In the genomic region with DNA sequence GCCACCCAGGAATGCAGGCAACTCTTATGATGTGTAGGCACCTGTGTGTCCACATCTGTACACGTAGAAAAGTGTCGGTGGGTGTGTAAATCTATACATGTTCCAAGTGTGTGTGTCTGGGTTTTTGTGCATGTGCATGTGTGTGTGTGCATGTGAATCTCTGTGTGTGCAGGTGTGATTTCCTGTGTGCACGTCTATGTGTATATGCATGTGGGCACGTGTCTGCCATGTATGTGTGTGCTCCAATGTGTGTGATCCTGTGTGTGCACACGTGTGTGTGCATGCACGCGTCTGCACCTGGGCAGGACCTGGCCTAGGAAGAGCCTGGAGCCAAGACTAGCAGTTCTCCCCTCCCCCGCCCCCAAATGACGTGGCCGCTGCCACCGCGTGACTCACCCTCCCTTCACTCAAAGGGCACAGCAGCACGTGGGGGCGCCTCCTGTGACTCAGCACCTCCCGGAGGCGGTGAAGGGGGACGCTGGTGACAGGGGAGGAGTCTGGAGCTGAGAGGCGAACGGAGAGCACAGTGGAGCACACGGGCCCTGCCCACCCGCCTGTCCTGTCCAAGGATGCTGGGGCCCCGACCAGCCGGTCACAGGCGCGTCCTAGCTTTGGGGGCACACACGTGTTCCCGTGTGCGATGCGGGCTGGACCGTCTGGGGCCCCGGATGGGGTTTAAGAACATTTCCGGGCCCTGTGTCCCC, we compare ENCODE assay signal across 2 cellular contexts.
TF ChIP-seq lines count a peak whose summit lies in the region.

No MANE protein-coding gene starts in this region.

TF ChIP-seq in HEK293, 187 proteins besides CTCF, POLR2A, EP300 and RAD21 (continued from another document and continues in another):
- TF ChIP-seq ZNF223 (tag by site-specific recombination; IDR thresholded peaks at IDR 0.05) (no peak), BCL11A (tag by site-specific recombination; IDR thresholded peaks at IDR 0.05; ENCODE audit: low read depth) (peak; percentile 98; the same call in 1 of the 2 replicates), ZNF416 (tag by site-specific recombination; IDR thresholded peaks at IDR 0.05) (no peak), WT1 (tag by site-specific recombination; IDR thresholded peaks at IDR 0.05) (peak; percentile 98)
- TF ChIP-seq, protein P1, sequence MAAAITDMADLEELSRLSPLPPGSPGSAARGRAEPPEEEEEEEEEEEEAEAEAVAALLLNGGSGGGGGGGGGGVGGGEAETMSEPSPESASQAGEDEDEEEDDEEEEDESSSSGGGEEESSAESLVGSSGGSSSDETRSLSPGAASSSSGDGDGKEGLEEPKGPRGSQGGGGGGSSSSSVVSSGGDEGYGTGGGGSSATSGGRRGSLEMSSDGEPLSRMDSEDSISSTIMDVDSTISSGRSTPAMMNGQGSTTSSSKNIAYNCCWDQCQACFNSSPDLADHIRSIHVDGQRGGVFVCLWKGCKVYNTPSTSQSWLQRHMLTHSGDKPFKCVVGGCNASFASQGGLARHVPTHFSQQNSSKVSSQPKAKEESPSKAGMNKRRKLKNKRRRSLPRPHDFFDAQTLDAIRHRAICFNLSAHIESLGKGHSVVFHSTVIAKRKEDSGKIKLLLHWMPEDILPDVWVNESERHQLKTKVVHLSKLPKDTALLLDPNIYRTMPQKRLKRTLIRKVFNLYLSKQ (tag by site-specific recombination; IDR thresholded peaks at IDR 0.05; ENCODE audit: borderline replicate concordance) = no peak
- TF ChIP-seq, protein P2, sequence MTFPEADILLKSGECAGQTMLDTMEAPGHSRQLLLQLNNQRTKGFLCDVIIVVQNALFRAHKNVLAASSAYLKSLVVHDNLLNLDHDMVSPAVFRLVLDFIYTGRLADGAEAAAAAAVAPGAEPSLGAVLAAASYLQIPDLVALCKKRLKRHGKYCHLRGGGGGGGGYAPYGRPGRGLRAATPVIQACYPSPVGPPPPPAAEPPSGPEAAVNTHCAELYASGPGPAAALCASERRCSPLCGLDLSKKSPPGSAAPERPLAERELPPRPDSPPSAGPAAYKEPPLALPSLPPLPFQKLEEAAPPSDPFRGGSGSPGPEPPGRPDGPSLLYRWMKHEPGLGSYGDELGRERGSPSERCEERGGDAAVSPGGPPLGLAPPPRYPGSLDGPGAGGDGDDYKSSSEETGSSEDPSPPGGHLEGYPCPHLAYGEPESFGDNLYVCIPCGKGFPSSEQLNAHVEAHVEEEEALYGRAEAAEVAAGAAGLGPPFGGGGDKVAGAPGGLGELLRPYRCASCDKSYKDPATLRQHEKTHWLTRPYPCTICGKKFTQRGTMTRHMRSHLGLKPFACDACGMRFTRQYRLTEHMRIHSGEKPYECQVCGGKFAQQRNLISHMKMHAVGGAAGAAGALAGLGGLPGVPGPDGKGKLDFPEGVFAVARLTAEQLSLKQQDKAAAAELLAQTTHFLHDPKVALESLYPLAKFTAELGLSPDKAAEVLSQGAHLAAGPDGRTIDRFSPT (tag by site-specific recombination; IDR thresholded peaks at IDR 0.05) = peak; percentile 100
- TF ChIP-seq, protein P3, sequence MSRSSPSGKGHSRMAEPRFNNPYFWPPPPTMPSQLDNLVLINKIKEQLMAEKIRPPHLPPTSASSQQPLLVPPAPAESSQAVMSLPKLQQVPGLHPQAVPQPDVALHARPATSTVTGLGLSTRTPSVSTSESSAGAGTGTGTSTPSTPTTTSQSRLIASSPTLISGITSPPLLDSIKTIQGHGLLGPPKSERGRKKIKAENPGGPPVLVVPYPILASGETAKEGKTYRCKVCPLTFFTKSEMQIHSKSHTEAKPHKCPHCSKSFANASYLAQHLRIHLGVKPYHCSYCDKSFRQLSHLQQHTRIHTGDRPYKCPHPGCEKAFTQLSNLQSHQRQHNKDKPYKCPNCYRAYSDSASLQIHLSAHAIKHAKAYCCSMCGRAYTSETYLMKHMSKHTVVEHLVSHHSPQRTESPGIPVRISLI (tag by site-specific recombination; IDR thresholded peaks at IDR 0.05) = no peak
- TF ChIP-seq, protein P4, sequence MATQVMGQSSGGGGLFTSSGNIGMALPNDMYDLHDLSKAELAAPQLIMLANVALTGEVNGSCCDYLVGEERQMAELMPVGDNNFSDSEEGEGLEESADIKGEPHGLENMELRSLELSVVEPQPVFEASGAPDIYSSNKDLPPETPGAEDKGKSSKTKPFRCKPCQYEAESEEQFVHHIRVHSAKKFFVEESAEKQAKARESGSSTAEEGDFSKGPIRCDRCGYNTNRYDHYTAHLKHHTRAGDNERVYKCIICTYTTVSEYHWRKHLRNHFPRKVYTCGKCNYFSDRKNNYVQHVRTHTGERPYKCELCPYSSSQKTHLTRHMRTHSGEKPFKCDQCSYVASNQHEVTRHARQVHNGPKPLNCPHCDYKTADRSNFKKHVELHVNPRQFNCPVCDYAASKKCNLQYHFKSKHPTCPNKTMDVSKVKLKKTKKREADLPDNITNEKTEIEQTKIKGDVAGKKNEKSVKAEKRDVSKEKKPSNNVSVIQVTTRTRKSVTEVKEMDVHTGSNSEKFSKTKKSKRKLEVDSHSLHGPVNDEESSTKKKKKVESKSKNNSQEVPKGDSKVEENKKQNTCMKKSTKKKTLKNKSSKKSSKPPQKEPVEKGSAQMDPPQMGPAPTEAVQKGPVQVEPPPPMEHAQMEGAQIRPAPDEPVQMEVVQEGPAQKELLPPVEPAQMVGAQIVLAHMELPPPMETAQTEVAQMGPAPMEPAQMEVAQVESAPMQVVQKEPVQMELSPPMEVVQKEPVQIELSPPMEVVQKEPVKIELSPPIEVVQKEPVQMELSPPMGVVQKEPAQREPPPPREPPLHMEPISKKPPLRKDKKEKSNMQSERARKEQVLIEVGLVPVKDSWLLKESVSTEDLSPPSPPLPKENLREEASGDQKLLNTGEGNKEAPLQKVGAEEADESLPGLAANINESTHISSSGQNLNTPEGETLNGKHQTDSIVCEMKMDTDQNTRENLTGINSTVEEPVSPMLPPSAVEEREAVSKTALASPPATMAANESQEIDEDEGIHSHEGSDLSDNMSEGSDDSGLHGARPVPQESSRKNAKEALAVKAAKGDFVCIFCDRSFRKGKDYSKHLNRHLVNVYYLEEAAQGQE (tag by site-specific recombination; IDR thresholded peaks at IDR 0.05) = no peak
- TF ChIP-seq, protein P5, sequence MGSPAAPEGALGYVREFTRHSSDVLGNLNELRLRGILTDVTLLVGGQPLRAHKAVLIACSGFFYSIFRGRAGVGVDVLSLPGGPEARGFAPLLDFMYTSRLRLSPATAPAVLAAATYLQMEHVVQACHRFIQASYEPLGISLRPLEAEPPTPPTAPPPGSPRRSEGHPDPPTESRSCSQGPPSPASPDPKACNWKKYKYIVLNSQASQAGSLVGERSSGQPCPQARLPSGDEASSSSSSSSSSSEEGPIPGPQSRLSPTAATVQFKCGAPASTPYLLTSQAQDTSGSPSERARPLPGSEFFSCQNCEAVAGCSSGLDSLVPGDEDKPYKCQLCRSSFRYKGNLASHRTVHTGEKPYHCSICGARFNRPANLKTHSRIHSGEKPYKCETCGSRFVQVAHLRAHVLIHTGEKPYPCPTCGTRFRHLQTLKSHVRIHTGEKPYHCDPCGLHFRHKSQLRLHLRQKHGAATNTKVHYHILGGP (tag by site-specific recombination; IDR thresholded peaks at IDR 0.05) = no peak
- TF ChIP-seq, protein P6, sequence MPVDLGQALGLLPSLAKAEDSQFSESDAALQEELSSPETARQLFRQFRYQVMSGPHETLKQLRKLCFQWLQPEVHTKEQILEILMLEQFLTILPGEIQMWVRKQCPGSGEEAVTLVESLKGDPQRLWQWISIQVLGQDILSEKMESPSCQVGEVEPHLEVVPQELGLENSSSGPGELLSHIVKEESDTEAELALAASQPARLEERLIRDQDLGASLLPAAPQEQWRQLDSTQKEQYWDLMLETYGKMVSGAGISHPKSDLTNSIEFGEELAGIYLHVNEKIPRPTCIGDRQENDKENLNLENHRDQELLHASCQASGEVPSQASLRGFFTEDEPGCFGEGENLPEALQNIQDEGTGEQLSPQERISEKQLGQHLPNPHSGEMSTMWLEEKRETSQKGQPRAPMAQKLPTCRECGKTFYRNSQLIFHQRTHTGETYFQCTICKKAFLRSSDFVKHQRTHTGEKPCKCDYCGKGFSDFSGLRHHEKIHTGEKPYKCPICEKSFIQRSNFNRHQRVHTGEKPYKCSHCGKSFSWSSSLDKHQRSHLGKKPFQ (tag by site-specific recombination; IDR thresholded peaks at IDR 0.05) = peak; percentile 94

TF ChIP-seq in GM12878, 131 proteins besides CTCF, POLR2A, EP300 and RAD21 (continued from another document and continues in another):
- TF ChIP-seq, protein P7, sequence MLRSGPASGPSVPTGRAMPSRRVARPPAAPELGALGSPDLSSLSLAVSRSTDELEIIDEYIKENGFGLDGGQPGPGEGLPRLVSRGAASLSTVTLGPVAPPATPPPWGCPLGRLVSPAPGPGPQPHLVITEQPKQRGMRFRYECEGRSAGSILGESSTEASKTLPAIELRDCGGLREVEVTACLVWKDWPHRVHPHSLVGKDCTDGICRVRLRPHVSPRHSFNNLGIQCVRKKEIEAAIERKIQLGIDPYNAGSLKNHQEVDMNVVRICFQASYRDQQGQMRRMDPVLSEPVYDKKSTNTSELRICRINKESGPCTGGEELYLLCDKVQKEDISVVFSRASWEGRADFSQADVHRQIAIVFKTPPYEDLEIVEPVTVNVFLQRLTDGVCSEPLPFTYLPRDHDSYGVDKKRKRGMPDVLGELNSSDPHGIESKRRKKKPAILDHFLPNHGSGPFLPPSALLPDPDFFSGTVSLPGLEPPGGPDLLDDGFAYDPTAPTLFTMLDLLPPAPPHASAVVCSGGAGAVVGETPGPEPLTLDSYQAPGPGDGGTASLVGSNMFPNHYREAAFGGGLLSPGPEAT (IDR thresholded peaks at IDR 0.05; ENCODE audit: low read depth) = peak; percentile 67
- TF ChIP-seq SMC3 (IDR thresholded peaks at IDR 0.05; ENCODE audit: borderline replicate concordance, low read length) = 0 out of 2 replicates have a peak, but pooled peaks have one; percentile 5
- no peak for TF ChIP-seq CBX3 (IDR thresholded peaks at IDR 0.05; ENCODE audit: borderline replicate concordance, low read depth)
- TF ChIP-seq MXI1 (IDR thresholded peaks at IDR 0.05; ENCODE audit: low read depth, low read length) = peak; percentile 89
- no peak for TF ChIP-seq RB1 (IDR thresholded peaks at IDR 0.05; ENCODE audit: borderline replicate concordance)
- peak; percentile 64; the same call in 1 of the 2 replicates for TF ChIP-seq ESRRA (IDR thresholded peaks at IDR 0.05; ENCODE audit: low read length)
- TF ChIP-seq IKZF1 (conservative IDR thresholded peaks at IDR 0.05) = peak; percentile 54; the same call in 1 of the 2 replicates
- TF ChIP-seq, protein P8, sequence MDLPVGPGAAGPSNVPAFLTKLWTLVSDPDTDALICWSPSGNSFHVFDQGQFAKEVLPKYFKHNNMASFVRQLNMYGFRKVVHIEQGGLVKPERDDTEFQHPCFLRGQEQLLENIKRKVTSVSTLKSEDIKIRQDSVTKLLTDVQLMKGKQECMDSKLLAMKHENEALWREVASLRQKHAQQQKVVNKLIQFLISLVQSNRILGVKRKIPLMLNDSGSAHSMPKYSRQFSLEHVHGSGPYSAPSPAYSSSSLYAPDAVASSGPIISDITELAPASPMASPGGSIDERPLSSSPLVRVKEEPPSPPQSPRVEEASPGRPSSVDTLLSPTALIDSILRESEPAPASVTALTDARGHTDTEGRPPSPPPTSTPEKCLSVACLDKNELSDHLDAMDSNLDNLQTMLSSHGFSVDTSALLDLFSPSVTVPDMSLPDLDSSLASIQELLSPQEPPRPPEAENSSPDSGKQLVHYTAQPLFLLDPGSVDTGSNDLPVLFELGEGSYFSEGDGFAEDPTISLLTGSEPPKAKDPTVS (IDR thresholded peaks at IDR 0.05; ENCODE audit: low read depth, low read length) = no peak
- TF ChIP-seq JUNB (IDR thresholded peaks at IDR 0.05) = peak; percentile 78
- peak; percentile 99 for TF ChIP-seq BACH1 (IDR thresholded peaks at IDR 0.05; ENCODE audit: borderline replicate concordance)
- peak; percentile 86 for TF ChIP-seq SMAD1 (IDR thresholded peaks at IDR 0.05; ENCODE audit: low read depth, partially characterized antibody)
- TF ChIP-seq EGR1 (IDR thresholded peaks at IDR 0.05; ENCODE audit: borderline replicate concordance in 1 of 2, low read depth in 2 of 2, low read length in 2 of 2) = peak in 1 of 2 experiments; percentile 56; a peak in 1 of 3 replicates
- TF ChIP-seq, protein P9, sequence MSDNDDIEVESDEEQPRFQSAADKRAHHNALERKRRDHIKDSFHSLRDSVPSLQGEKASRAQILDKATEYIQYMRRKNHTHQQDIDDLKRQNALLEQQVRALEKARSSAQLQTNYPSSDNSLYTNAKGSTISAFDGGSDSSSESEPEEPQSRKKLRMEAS (IDR thresholded peaks at IDR 0.05; ENCODE audit: low read depth, low read length) = peak; percentile 99
- TF ChIP-seq LARP7 (IDR thresholded peaks at IDR 0.05) = peak; percentile 16; the same call in 1 of the 2 replicates
- peak; percentile 49 for TF ChIP-seq YY1 (IDR thresholded peaks at IDR 0.05; ENCODE audit: low read depth, low read length)
- peak; percentile 41; the same call in 1 of the 2 replicates for TF ChIP-seq TAF1 (IDR thresholded peaks at IDR 0.05; ENCODE audit: borderline replicate concordance, low read depth, low read length)
- peak; percentile 85 for TF ChIP-seq TBL1XR1 (IDR thresholded peaks at IDR 0.05; ENCODE audit: low read depth, low read length)
- TF ChIP-seq CHD4 (IDR thresholded peaks at IDR 0.05) = no peak
- TF ChIP-seq, protein P10, sequence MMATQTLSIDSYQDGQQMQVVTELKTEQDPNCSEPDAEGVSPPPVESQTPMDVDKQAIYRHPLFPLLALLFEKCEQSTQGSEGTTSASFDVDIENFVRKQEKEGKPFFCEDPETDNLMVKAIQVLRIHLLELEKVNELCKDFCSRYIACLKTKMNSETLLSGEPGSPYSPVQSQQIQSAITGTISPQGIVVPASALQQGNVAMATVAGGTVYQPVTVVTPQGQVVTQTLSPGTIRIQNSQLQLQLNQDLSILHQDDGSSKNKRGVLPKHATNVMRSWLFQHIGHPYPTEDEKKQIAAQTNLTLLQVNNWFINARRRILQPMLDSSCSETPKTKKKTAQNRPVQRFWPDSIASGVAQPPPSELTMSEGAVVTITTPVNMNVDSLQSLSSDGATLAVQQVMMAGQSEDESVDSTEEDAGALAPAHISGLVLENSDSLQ (IDR thresholded peaks at IDR 0.05) = peak; percentile 97
- TF ChIP-seq, protein P11, sequence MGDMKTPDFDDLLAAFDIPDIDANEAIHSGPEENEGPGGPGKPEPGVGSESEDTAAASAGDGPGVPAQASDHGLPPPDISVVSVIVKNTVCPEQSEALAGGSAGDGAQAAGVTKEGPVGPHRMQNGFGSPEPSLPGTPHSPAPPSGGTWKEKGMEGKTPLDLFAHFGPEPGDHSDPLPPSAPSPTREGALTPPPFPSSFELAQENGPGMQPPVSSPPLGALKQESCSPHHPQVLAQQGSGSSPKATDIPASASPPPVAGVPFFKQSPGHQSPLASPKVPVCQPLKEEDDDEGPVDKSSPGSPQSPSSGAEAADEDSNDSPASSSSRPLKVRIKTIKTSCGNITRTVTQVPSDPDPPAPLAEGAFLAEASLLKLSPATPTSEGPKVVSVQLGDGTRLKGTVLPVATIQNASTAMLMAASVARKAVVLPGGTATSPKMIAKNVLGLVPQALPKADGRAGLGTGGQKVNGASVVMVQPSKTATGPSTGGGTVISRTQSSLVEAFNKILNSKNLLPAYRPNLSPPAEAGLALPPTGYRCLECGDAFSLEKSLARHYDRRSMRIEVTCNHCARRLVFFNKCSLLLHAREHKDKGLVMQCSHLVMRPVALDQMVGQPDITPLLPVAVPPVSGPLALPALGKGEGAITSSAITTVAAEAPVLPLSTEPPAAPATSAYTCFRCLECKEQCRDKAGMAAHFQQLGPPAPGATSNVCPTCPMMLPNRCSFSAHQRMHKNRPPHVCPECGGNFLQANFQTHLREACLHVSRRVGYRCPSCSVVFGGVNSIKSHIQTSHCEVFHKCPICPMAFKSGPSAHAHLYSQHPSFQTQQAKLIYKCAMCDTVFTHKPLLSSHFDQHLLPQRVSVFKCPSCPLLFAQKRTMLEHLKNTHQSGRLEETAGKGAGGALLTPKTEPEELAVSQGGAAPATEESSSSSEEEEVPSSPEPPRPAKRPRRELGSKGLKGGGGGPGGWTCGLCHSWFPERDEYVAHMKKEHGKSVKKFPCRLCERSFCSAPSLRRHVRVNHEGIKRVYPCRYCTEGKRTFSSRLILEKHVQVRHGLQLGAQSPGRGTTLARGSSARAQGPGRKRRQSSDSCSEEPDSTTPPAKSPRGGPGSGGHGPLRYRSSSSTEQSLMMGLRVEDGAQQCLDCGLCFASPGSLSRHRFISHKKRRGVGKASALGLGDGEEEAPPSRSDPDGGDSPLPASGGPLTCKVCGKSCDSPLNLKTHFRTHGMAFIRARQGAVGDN (IDR thresholded peaks at IDR 0.05) = peak; percentile 89; the same call in 1 of the 2 replicates
